Comparison of ENCODE assay signal across 17 cellular contexts in the genomic region with DNA sequence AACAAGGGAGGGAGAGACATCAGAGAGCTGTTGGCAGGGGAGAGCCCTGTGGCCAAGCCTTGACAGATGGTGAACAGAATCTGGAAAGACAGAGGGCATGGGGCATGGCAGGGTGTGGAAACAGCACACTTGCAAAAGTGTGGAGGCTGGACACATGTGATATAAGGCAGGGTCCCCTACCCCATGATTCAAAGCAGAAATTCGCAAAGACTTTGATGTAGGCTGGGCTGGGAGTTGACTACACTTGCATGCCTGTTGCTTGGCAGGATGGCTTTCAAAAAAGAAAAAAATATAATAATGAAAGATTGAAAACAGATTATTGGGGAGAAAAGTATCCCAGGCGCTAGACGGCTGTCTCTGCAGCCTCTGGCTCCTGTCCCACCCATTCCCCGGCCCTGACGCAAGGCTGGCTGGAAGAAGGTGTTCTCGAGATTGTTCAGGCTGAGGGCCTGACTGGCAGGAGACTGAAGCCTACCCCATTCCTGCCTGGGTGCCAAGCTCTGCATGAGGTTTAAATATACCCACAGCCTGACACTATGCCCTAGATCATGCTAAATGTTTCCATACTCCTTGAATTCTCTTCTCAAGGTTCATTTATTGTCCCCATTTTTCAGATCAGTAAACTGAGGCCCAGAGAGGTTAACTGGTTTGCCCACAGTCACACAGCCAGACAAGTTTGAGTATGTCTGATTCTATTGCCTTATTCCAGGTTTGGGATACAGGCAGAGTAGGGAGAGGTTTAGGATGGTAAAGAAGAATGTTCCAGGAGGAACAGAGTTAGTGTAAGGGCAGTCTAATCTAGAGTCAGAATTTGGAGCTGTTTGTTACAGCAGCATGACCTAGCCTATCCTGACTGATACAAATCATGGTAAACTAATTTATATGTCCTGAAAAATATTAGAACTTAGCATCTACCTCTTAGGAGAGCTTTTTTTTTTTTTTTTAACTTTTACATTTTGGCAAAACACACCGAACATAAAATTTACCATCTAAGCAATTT. TPM values are rescaled to one million over a fixed set of nuclear protein-coding genes. Genes with fewer than 3 reads are reported as not detected.
DNase-seq lines count a peak whose midpoint lies in the region; ATAC-seq, FAIRE-seq and TF ChIP-seq lines count a peak whose summit lies in the region.
"Had no signal": no experiment of that assay in that cellular context is flagged by ENCODE, and none has a peak within 500 bp of the region (broad histone marks: within the 10 kb centered on the region; RNA-seq: fewer than 3 reads in every experiment).

No MANE protein-coding gene starts in this region.

- BruUV-seq in Calu3 (replicated peaks; lab: Mats Ljungman, UMichigan) = no TSS peak

- peaks cover 14 to 52% of the 10 kb centered on the region in 2 donors for H3K4me1 ChIP-seq in ascending aorta
- H3K4me1 ChIP-seq in skeletal muscle tissue (ENCODE audit: control insufficient read depth in 3 of 3, insufficient read depth in 3 of 3, low read length in 3 of 3) = peaks cover 29 to 37% (median 32%) of the 10 kb centered on the region in 3 donors
- H3K4me1 ChIP-seq: foreskin keratinocyte had no signal

- no peaks in the 10 kb centered on the region for H3K27me3 Mint-ChIP-seq in Calu3 (ENCODE audit: unreplicated experiment)
- H3K27me3 Mint-ChIP-seq in activated T-cell treated with anti-CD3 and anti-CD28 coated beads, Interleukin-2, amount 50 U/mL, for 24 hours = peaks cover 7% of the 10 kb centered on the region
- H3K27me3 Mint-ChIP-seq: activated naive CD8-positive, alpha-beta T cell treated with anti-CD3 and anti-CD28 coated beads for 36 hours had no signal

- H3K27ac Mint-ChIP-seq in Calu3 (ENCODE audit: unreplicated experiment) = peak overlapping the region; percentile 88
- H3K27ac Mint-ChIP-seq in activated T-cell treated with anti-CD3 and anti-CD28 coated beads, Interleukin-2, amount 50 U/mL, for 24 hours = no peak overlapping the region
- H3K27ac Mint-ChIP-seq: activated naive CD8-positive, alpha-beta T cell treated with anti-CD3 and anti-CD28 coated beads for 36 hours had no signal

- TF ChIP-seq POLR2A in GM12891 (IDR thresholded peaks at IDR 0.05; ENCODE audit: low read depth, low read length) = no peak

- H3K9ac ChIP-seq in skeletal muscle tissue (ENCODE audit: low read depth in 1 of 3, low read length in 3 of 3) = peak overlapping the region in 1 of 3 donors; percentile 17

- H3K9me3 ChIP-seq in ascending aorta (no peaks in the 10 kb centered on the region), skeletal muscle tissue (ENCODE audit: control insufficient read depth in 3 of 3, low read length in 3 of 3) (no peaks in the 10 kb centered on the region)

- H3K4me3 ChIP-seq in ascending aorta (no peak overlapping the region), skeletal muscle tissue (ENCODE audit: low read length in 3 of 3) (no peak overlapping the region)

- no peak for FAIRE-seq in GM12891 (lab: Jason Lieb, UNC)
- FAIRE-seq: kidney, urothelium cell line had no signal

- no peak for TF ChIP-seq CTCF in Calu3 (IDR thresholded peaks at IDR 0.05; ENCODE audit: unreplicated experiment)
- no peak for TF ChIP-seq CTCF in ascending aorta (IDR thresholded peaks at IDR 0.05)

- peaks cover 2% of the 10 kb centered on the region for H3K9me3 Mint-ChIP-seq in Calu3 (ENCODE audit: low read depth, unreplicated experiment)
- peaks cover 3% of the 10 kb centered on the region for H3K9me3 Mint-ChIP-seq in activated T-cell treated with anti-CD3 and anti-CD28 coated beads, Interleukin-2, amount 50 U/mL, for 24 hours
- H3K9me3 Mint-ChIP-seq: activated naive CD8-positive, alpha-beta T cell treated with anti-CD3 and anti-CD28 coated beads for 36 hours; naive thymus-derived CD8-positive, alpha-beta T cell had no signal

- DNase-seq in Calu3 = no peak
- peak; percentile 58 to 94 for DNase-seq in ascending aorta (ENCODE audit: low spot score in 2 of 2)
- peak; percentile 86 for DNase-seq in left ventricle myocardium superior
- no peak for DNase-seq in activated effector memory CD4-positive, alpha-beta T cell treated with Interleukin-2 at 50 U/mL for 16 hours
- no peak for DNase-seq in GDM1 (lab: John Stamatoyannopoulos, UW)
- no peak for DNase-seq in activated T-cell treated with anti-CD3 and anti-CD28 coated beads, Interleukin-2, amount 50 U/mL, for 24 hours
- no peak for DNase-seq in GM12891 (ENCODE audit: insufficient read length, low spot score)
- DNase-seq: activated naive CD8-positive, alpha-beta T cell treated with anti-CD3 and anti-CD28 coated beads for 36 hours; foreskin keratinocyte; kidney; naive thymus-derived CD8-positive, alpha-beta T cell; NCI-H1092 treated with DMSO at 0.1 percent for 48 hours; NCI-H226; stimulated activated CD4-positive, alpha-beta T cell treated with anti-CD3 and anti-CD28 coated beads, Interleukin-12 subunit alpha, Interleukin-12 subunit beta, amount 100 ng/mL, for 4 hours had no signal

- no peak overlapping the region for H3K4me3 Mint-ChIP-seq in Calu3 (ENCODE audit: low read depth, unreplicated experiment)
- H3K4me3 Mint-ChIP-seq in activated T-cell treated with anti-CD3 and anti-CD28 coated beads, Interleukin-2, amount 50 U/mL, for 24 hours = no peak overlapping the region
- H3K4me3 Mint-ChIP-seq: activated naive CD8-positive, alpha-beta T cell treated with anti-CD3 and anti-CD28 coated beads for 36 hours; naive thymus-derived CD8-positive, alpha-beta T cell had no signal

- no peaks in the 10 kb centered on the region for H3K27me3 ChIP-seq in ascending aorta
- H3K27me3 ChIP-seq in skeletal muscle tissue (ENCODE audit: control insufficient read depth in 3 of 3, insufficient read depth in 3 of 3, low read length in 3 of 3) = no peaks in the 10 kb centered on the region

- H3K36me3 ChIP-seq in ascending aorta = no peaks in the 10 kb centered on the region
- no peaks in the 10 kb centered on the region for H3K36me3 ChIP-seq in skeletal muscle tissue (ENCODE audit: control insufficient read depth in 3 of 3, insufficient read depth in 3 of 3, low read length in 3 of 3)

- peak; percentile 87 for ATAC-seq in left ventricle myocardium superior
- ATAC-seq: naive thymus-derived CD8-positive, alpha-beta T cell had no signal

- peaks cover 22% of the 10 kb centered on the region for H3K36me3 Mint-ChIP-seq in Calu3 (ENCODE audit: insufficient read depth, unreplicated experiment)
- H3K36me3 Mint-ChIP-seq in activated T-cell treated with anti-CD3 and anti-CD28 coated beads, Interleukin-2, amount 50 U/mL, for 24 hours (ENCODE audit: low read depth) = no peaks in the 10 kb centered on the region
- H3K36me3 Mint-ChIP-seq: activated naive CD8-positive, alpha-beta T cell treated with anti-CD3 and anti-CD28 coated beads for 36 hours; naive thymus-derived CD8-positive, alpha-beta T cell had no signal

- H3K4me1 Mint-ChIP-seq in Calu3 (ENCODE audit: low read depth, unreplicated experiment) = peaks cover 69% of the 10 kb centered on the region
- H3K4me1 Mint-ChIP-seq in activated T-cell treated with anti-CD3 and anti-CD28 coated beads, Interleukin-2, amount 50 U/mL, for 24 hours (ENCODE audit: low read depth) = peaks cover 4% of the 10 kb centered on the region

- H3K27ac ChIP-seq in ascending aorta = peak overlapping the region; percentile 92 to 94
- peak overlapping the region; percentile 83 for H3K27ac ChIP-seq in skeletal muscle tissue (ENCODE audit: low read depth, low read length)
- H3K27ac ChIP-seq: foreskin keratinocyte had no signal

- intact Hi-C loops in Calu3 (cut with micrococcal nuclease; ENCODE audit: unreplicated experiment) (loop anchor here (2.0 kb wide), 2 partner anchors 29 to 39 kb away; no protein-coding TSS in a partner anchor), ascending aorta (cut with DNase I) (loop anchor here (1.0 to 10.0 kb wide), 4 partner anchors 15 to 507 kb away; a partner anchor contains a TSS), left ventricle myocardium superior (cut with micrococcal nuclease) (no loop called here)

- CTCF ChIA-PET in Calu3 (lab: Charles Lee) = interaction anchor here (0.6 to 4.1 kb wide), 6 partner anchors 8 to 38 kb away, joined by 3 to 23 read pairs (median 4); no protein-coding TSS in a partner anchor

TF ChIP-seq in GM12891, 5 proteins besides CTCF, POLR2A, EP300 and RAD21:
- no peak for TF ChIP-seq POLR2AphosphoS5 (IDR thresholded peaks at IDR 0.05; ENCODE audit: low read depth, low read length)
- TF ChIP-seq TAF1 (IDR thresholded peaks at IDR 0.05; ENCODE audit: low read depth, low read length) = no peak
- no peak for TF ChIP-seq POU2F2 (IDR thresholded peaks at IDR 0.05; ENCODE audit: low read depth, low read length)
- no peak for TF ChIP-seq PAX5 (IDR thresholded peaks at IDR 0.05; ENCODE audit: insufficient read depth, low read length, severe bottlenecking)
- no peak for TF ChIP-seq SPI1 (IDR thresholded peaks at IDR 0.05; ENCODE audit: low read depth, low read length)

RNA-seq across cellular contexts. Expression of a gene that starts 23.4 kb away (rescaled TPM):
- total RNA-seq in Calu3 (2022) = 0.94 and 1.9 TPM in 2 replicates
- 377 TPM for total RNA-seq in ascending aorta
- total RNA-seq in left ventricle myocardium superior = 19.5 TPM
- total RNA-seq in skeletal muscle tissue = not detected
- polyA plus RNA-seq in GM12891 (2012; ENCODE audit: low read depth, missing spikeins) = not detected
- total RNA-seq: activated naive CD8-positive, alpha-beta T cell treated with anti-CD3 and anti-CD28 coated beads for 36 hours; foreskin keratinocyte; HT1080; naive thymus-derived CD8-positive, alpha-beta T cell had no signal
- polyA plus RNA-seq: foreskin keratinocyte; naive thymus-derived CD8-positive, alpha-beta T cell had no signal

RNA-seq across cellular contexts. Expression of a gene that starts 40.2 kb away (rescaled TPM):
- 7.5 and 8.9 TPM in 2 replicates for total RNA-seq in Calu3 (2022)
- total RNA-seq in ascending aorta = 0.75 TPM
- total RNA-seq in left ventricle myocardium superior = 8.5 TPM
- 3.7 TPM for total RNA-seq in skeletal muscle tissue
- polyA plus RNA-seq in GM12891 (2012; ENCODE audit: low read depth, missing spikeins) = 112 TPM

RNA-seq across cellular contexts. Expression of a gene that starts 53.9 kb away (rescaled TPM):
- total RNA-seq in Calu3 (2022) = 1.5 and 4.8 TPM in 2 replicates
- total RNA-seq in ascending aorta = 62.6 TPM
- 0.25 TPM for total RNA-seq in left ventricle myocardium superior
- under 0.01 TPM for total RNA-seq in skeletal muscle tissue
- not detected for polyA plus RNA-seq in GM12891 (2012; ENCODE audit: low read depth, missing spikeins)
- total RNA-seq: foreskin keratinocyte; HT1080; naive thymus-derived CD8-positive, alpha-beta T cell had no signal
- polyA plus RNA-seq: naive thymus-derived CD8-positive, alpha-beta T cell had no signal

Comparison
In these comparisons a context has a peak if more than half of its experiments do, and no peak if none do; other contexts are left out.
1. DNase-seq: peak in ascending aorta (2 of 2) and left ventricle myocardium superior (single experiment); none in Calu3 (single experiment), activated effector memory CD4-positive, alpha-beta T cell treated with Interleukin-2 at 50 U/mL for 16 hours (single experiment), GDM1 (single experiment), activated T-cell treated with anti-CD3 and anti-CD28 coated beads, Interleukin-2, amount 50 U/mL, for 24 hours (single experiment) and GM12891 (single experiment).
2. RNA of a gene that starts 23.4 kb away (total RNA-seq): 377 TPM in ascending aorta (single experiment); 19.5 TPM in left ventricle myocardium superior (single experiment), 0.94 to 1.9 TPM in Calu3 and not detected in skeletal muscle tissue (single experiment); every median in the first group is over 10 times any median in the second.
3. RNA of a gene that starts 53.9 kb away (total RNA-seq): 62.6 TPM in ascending aorta (single experiment); 1.5 to 4.8 TPM in Calu3, 0.25 TPM in left ventricle myocardium superior (single experiment) and under 0.01 TPM in skeletal muscle tissue (single experiment); every median in the first group is over 10 times any median in the second.